ENCODE assay signal across 1 cellular context in the genomic region with DNA sequence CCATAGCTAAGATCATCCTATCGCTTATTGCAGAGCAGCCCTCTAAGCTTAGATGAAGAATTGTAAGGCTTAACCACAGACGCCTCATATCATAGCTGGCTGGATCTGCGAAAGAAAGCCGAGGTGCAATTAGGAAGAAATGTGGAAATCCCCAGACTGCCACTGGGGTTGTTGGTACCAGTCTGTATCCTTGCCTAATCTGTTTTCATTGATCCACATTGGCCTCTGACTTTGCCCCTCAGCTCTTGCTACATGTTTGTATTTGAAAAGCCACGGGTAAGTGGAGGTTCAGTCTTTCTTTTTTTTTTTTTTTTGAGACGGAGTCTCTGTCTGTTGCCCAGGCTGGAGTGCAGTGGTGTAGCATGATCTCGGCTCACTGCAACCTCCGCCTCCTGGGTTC.
A peak's percentile ranks its signal among the peaks of the same experiment; 100 is the strongest.
TF ChIP-seq lines count a peak whose summit lies in the region.

No MANE protein-coding gene starts in this region.

TF ChIP-seq in HepG2, 621 proteins besides CTCF, POLR2A, EP300 and RAD21 (continued from another document):
- TF ChIP-seq, protein P1, sequence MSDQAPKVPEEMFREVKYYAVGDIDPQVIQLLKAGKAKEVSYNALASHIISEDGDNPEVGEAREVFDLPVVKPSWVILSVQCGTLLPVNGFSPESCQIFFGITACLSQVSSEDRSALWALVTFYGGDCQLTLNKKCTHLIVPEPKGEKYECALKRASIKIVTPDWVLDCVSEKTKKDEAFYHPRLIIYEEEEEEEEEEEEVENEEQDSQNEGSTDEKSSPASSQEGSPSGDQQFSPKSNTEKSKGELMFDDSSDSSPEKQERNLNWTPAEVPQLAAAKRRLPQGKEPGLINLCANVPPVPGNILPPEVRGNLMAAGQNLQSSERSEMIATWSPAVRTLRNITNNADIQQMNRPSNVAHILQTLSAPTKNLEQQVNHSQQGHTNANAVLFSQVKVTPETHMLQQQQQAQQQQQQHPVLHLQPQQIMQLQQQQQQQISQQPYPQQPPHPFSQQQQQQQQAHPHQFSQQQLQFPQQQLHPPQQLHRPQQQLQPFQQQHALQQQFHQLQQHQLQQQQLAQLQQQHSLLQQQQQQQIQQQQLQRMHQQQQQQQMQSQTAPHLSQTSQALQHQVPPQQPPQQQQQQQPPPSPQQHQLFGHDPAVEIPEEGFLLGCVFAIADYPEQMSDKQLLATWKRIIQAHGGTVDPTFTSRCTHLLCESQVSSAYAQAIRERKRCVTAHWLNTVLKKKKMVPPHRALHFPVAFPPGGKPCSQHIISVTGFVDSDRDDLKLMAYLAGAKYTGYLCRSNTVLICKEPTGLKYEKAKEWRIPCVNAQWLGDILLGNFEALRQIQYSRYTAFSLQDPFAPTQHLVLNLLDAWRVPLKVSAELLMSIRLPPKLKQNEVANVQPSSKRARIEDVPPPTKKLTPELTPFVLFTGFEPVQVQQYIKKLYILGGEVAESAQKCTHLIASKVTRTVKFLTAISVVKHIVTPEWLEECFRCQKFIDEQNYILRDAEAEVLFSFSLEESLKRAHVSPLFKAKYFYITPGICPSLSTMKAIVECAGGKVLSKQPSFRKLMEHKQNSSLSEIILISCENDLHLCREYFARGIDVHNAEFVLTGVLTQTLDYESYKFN (CRISPR knock-in tag; conservative IDR thresholded peaks at IDR 0.05), result peak; percentile 46; the same call in 1 of the 2 replicates
TF ChIP-seq in HepG2: peak in this region for 5.
